In genomic region chr2:8628179-8628869, GRCh38 we compare ENCODE assay signal across 2 cellular contexts.
A peak's percentile ranks its signal among the peaks of the same experiment; 100 is the strongest.
TF ChIP-seq lines count a peak whose summit lies in the region.

No MANE protein-coding gene starts in this region.

TF ChIP-seq in GM23338, 12 proteins besides CTCF, POLR2A, EP300 and RAD21:
- TF ChIP-seq NANOG (IDR thresholded peaks at IDR 0.05; ENCODE audit: borderline replicate concordance) (no peak), STAT1 (IDR thresholded peaks at IDR 0.05; ENCODE audit: unreplicated experiment) (no peak), EZH2 (IDR thresholded peaks at IDR 0.05; ENCODE audit: low read depth, unreplicated experiment) (no peak), POLR2AphosphoS5 (IDR thresholded peaks at IDR 0.05; ENCODE audit: low read depth) (no peak), ZNF114 (CRISPR knock-in tag; IDR thresholded peaks at IDR 0.05) (no peak), CREB1 (CRISPR knock-in tag; IDR thresholded peaks at IDR 0.05; ENCODE audit: low read depth) (no peak), JUNB (IDR thresholded peaks at IDR 0.05; ENCODE audit: unreplicated experiment) (no peak), EZH2phosphoT487 (IDR thresholded peaks at IDR 0.05; ENCODE audit: unreplicated experiment) (no peak), ZNF331 (CRISPR knock-in tag; IDR thresholded peaks at IDR 0.05; ENCODE audit: low read depth) (no peak)
- TF ChIP-seq, protein P1, sequence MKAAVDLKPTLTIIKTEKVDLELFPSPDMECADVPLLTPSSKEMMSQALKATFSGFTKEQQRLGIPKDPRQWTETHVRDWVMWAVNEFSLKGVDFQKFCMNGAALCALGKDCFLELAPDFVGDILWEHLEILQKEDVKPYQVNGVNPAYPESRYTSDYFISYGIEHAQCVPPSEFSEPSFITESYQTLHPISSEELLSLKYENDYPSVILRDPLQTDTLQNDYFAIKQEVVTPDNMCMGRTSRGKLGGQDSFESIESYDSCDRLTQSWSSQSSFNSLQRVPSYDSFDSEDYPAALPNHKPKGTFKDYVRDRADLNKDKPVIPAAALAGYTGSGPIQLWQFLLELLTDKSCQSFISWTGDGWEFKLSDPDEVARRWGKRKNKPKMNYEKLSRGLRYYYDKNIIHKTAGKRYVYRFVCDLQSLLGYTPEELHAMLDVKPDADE (IDR thresholded peaks at IDR 0.05): no peak
- TF ChIP-seq, protein P2, sequence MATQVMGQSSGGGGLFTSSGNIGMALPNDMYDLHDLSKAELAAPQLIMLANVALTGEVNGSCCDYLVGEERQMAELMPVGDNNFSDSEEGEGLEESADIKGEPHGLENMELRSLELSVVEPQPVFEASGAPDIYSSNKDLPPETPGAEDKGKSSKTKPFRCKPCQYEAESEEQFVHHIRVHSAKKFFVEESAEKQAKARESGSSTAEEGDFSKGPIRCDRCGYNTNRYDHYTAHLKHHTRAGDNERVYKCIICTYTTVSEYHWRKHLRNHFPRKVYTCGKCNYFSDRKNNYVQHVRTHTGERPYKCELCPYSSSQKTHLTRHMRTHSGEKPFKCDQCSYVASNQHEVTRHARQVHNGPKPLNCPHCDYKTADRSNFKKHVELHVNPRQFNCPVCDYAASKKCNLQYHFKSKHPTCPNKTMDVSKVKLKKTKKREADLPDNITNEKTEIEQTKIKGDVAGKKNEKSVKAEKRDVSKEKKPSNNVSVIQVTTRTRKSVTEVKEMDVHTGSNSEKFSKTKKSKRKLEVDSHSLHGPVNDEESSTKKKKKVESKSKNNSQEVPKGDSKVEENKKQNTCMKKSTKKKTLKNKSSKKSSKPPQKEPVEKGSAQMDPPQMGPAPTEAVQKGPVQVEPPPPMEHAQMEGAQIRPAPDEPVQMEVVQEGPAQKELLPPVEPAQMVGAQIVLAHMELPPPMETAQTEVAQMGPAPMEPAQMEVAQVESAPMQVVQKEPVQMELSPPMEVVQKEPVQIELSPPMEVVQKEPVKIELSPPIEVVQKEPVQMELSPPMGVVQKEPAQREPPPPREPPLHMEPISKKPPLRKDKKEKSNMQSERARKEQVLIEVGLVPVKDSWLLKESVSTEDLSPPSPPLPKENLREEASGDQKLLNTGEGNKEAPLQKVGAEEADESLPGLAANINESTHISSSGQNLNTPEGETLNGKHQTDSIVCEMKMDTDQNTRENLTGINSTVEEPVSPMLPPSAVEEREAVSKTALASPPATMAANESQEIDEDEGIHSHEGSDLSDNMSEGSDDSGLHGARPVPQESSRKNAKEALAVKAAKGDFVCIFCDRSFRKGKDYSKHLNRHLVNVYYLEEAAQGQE (IDR thresholded peaks at IDR 0.05; ENCODE audit: unreplicated experiment): no peak
- TF ChIP-seq, protein P3, sequence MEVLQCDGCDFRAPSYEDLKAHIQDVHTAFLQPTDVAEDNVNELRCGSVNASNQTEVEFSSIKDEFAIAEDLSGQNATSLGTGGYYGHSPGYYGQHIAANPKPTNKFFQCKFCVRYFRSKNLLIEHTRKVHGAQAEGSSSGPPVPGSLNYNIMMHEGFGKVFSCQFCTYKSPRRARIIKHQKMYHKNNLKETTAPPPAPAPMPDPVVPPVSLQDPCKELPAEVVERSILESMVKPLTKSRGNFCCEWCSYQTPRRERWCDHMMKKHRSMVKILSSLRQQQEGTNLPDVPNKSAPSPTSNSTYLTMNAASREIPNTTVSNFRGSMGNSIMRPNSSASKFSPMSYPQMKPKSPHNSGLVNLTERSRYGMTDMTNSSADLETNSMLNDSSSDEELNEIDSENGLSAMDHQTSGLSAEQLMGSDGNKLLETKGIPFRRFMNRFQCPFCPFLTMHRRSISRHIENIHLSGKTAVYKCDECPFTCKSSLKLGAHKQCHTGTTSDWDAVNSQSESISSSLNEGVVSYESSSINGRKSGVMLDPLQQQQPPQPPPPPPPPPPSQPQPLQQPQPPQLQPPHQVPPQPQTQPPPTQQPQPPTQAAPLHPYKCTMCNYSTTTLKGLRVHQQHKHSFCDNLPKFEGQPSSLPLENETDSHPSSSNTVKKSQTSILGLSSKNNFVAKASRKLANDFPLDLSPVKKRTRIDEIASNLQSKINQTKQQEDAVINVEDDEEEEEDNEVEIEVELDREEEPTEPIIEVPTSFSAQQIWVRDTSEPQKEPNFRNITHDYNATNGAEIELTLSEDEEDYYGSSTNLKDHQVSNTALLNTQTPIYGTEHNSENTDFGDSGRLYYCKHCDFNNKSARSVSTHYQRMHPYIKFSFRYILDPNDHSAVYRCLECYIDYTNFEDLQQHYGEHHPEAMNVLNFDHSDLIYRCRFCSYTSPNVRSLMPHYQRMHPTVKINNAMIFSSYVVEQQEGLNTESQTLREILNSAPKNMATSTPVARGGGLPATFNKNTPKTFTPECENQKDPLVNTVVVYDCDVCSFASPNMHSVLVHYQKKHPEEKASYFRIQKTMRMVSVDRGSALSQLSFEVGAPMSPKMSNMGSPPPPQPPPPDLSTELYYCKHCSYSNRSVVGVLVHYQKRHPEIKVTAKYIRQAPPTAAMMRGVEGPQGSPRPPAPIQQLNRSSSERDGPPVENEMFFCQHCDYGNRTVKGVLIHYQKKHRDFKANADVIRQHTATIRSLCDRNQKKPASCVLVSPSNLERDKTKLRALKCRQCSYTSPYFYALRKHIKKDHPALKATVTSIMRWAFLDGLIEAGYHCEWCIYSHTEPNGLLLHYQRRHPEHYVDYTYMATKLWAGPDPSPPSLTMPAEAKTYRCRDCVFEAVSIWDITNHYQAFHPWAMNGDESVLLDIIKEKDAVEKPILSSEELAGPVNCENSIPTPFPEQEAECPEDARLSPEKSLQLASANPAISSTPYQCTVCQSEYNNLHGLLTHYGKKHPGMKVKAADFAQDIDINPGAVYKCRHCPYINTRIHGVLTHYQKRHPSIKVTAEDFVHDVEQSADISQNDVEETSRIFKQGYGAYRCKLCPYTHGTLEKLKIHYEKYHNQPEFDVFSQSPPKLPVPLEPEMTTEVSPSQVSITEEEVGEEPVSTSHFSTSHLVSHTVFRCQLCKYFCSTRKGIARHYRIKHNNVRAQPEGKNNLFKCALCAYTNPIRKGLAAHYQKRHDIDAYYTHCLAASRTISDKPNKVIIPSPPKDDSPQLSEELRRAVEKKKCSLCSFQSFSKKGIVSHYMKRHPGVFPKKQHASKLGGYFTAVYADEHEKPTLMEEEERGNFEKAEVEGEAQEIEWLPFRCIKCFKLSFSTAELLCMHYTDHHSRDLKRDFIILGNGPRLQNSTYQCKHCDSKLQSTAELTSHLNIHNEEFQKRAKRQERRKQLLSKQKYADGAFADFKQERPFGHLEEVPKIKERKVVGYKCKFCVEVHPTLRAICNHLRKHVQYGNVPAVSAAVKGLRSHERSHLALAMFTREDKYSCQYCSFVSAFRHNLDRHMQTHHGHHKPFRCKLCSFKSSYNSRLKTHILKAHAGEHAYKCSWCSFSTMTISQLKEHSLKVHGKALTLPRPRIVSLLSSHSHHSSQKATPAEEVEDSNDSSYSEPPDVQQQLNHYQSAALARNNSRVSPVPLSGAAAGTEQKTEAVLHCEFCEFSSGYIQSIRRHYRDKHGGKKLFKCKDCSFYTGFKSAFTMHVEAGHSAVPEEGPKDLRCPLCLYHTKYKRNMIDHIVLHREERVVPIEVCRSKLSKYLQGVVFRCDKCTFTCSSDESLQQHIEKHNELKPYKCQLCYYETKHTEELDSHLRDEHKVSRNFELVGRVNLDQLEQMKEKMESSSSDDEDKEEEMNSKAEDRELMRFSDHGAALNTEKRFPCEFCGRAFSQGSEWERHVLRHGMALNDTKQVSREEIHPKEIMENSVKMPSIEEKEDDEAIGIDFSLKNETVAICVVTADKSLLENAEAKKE (CRISPR knock-in tag; IDR thresholded peaks at IDR 0.05): no peak

TF ChIP-seq in K562, 482 proteins besides CTCF, POLR2A, EP300 and RAD21:
- TF ChIP-seq CBFB (CRISPR knock-in tag; IDR thresholded peaks at IDR 0.05) (no peak), E2F5 (CRISPR knock-in tag; IDR thresholded peaks at IDR 0.05) (no peak), POLR2G (IDR thresholded peaks at IDR 0.05; ENCODE audit: low read depth, low read length) (no peak), CTCFL (IDR thresholded peaks at IDR 0.05; ENCODE audit: borderline replicate concordance, insufficient read depth, low read depth, low read length, poor library complexity, severe bottlenecking) (peak; percentile 82), STAT5A (IDR thresholded peaks at IDR 0.05; ENCODE audit: borderline replicate concordance, low read length) (no peak), TEAD4 (IDR thresholded peaks at IDR 0.05; ENCODE audit: low read length) (no peak), TEAD4 (CRISPR knock-in tag; IDR thresholded peaks at IDR 0.05; ENCODE audit: borderline replicate concordance) (no peak), NFE2 (IDR thresholded peaks at IDR 0.05; ENCODE audit: low read depth) (0 out of 2 replicates have a peak, but pooled peaks have one; percentile 26), SMARCA5 (IDR thresholded peaks at IDR 0.05) (no peak), ZNF239 (CRISPR knock-in tag; IDR thresholded peaks at IDR 0.05) (no peak), KLF10 (CRISPR knock-in tag; IDR thresholded peaks at IDR 0.05) (no peak), VEZF1 (CRISPR knock-in tag; IDR thresholded peaks at IDR 0.05) (peak; percentile 64)
- TF ChIP-seq, protein P4, sequence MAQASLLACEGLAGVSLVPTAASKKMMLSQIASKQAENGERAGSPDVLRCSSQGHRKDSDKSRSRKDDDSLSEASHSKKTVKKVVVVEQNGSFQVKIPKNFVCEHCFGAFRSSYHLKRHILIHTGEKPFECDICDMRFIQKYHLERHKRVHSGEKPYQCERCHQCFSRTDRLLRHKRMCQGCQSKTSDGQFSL (CRISPR knock-in tag; IDR thresholded peaks at IDR 0.05): peak; percentile 54; the same call in 1 of the 2 replicates
- TF ChIP-seq, protein P4 (tag; IDR thresholded peaks at IDR 0.05): no peak
